In genomic region chr5:102453716-102454115, GRCh38 we compare ENCODE assay signal across 8 cellular contexts. TPM values are rescaled to one million over a fixed set of nuclear protein-coding genes. Genes with fewer than 3 reads are reported as not detected.
DNase-seq lines count a peak whose midpoint lies in the region; ATAC-seq, FAIRE-seq and TF ChIP-seq lines count a peak whose summit lies in the region.

No MANE protein-coding gene starts in this region.

- H3K4me3 ChIP-seq in ACC112 (ENCODE audit: low read depth, low read length) (peak overlapping the region; percentile 72), PC-3 (ENCODE audit: low read length) (peak overlapping the region; percentile 36)

- DNase-seq in GM19239 (ENCODE audit: insufficient read length, low spot score) (peak; percentile 2), PC-3 (no peak), NCI-H1930 (lab: John Stamatoyannopoulos, UW) (no peak), NCI-H1436 (lab: John Stamatoyannopoulos, UW) (no peak), osteocyte (ENCODE audit: extremely low spot score, unreplicated experiment) (no peak)
- no peak for DNase-seq in activated naive CD4-positive, alpha-beta T cell treated with anti-CD3 and anti-CD28 coated beads, Interleukin-2, amount 50 U/mL, for 16 hours

- H3K36me3 Mint-ChIP-seq in osteocyte (ENCODE audit: unreplicated experiment): no peaks in the 10 kb centered on the region

- no peak for TF ChIP-seq CTCF in PC-3 (conservative IDR thresholded peaks at IDR 0.05; ENCODE audit: low read depth, low read length)
- no peak for TF ChIP-seq CTCF in osteocyte (IDR thresholded peaks at IDR 0.05)

- FAIRE-seq in GM19239 (lab: Jason Lieb, UNC): peak; percentile 31

- 0 out of 2 replicates have a peak, but pooled peaks cover 3% of the 10 kb centered on the region for H3K27me3 ChIP-seq in ACC112 (ENCODE audit: insufficient read depth, low read length)
- peaks cover 5% of the 10 kb centered on the region for H3K27me3 ChIP-seq in PC-3 (ENCODE audit: low read length)

- intact Hi-C loops in PC-3 (cut with micrococcal nuclease): loop anchor here (5.0 kb wide), 1 partner anchor 54 kb away; no protein-coding TSS in a partner anchor

- H3K9ac ChIP-seq in PC-3 (ENCODE audit: low read length): no peak overlapping the region

- no peak overlapping the region for H3K27ac ChIP-seq in ACC112 (ENCODE audit: low read depth, low read length)
- H3K27ac ChIP-seq in PC-3 (ENCODE audit: low read length): no peak overlapping the region

- H2AFZ ChIP-seq in ACC112 (ENCODE audit: low read length, unreplicated experiment): peak overlapping the region; percentile 96
- H2AFZ ChIP-seq in PC-3 (ENCODE audit: low read length): peak overlapping the region; percentile 38

- H3K4me1 ChIP-seq in ACC112 (ENCODE audit: control insufficient read depth, insufficient read depth, low read length, unreplicated experiment): peaks cover 8% of the 10 kb centered on the region
- no peaks in the 10 kb centered on the region for H3K4me1 ChIP-seq in PC-3 (ENCODE audit: insufficient read depth, low read length)

- no peaks in the 10 kb centered on the region for H3F3A ChIP-seq in PC-3 (ENCODE audit: low read length, unreplicated experiment)

- H3K4me2 ChIP-seq in PC-3 (ENCODE audit: low read length): peak overlapping the region; percentile 55

- no peaks in the 10 kb centered on the region for H3K9me3 ChIP-seq in PC-3 (ENCODE audit: low read length)

- H3K4me1 Mint-ChIP-seq in osteocyte (ENCODE audit: unreplicated experiment): no peaks in the 10 kb centered on the region

- peaks cover 10% of the 10 kb centered on the region for H3K9me3 Mint-ChIP-seq in osteocyte (ENCODE audit: unreplicated experiment)

- H3K36me3 ChIP-seq in ACC112 (ENCODE audit: insufficient read depth, low read length) (no peaks in the 10 kb centered on the region), PC-3 (ENCODE audit: low read depth, low read length) (no peaks in the 10 kb centered on the region)

- H3K9me2 ChIP-seq in PC-3 (replicated peaks; ENCODE audit: low read length): no peaks in the 10 kb centered on the region

- ATAC-seq in HG03025 (IDR thresholded peaks at IDR 0.05; ENCODE audit: low FRiP score, unreplicated experiment): peak; percentile 81
- no peak for ATAC-seq in PC-3

- no peak overlapping the region for H3K4me3 Mint-ChIP-seq in osteocyte (ENCODE audit: unreplicated experiment)

- CTCF ChIA-PET in PC-3 (lab: Charles Lee): no interaction called here

- no TSS peak for BruUV-seq in PC-3 (replicated peaks; lab: Mats Ljungman, UMichigan)

- H3K79me2 ChIP-seq in ACC112 (ENCODE audit: control insufficient read depth, insufficient read depth, low read length, unreplicated experiment) (no peaks in the 10 kb centered on the region), PC-3 (ENCODE audit: low read length) (no peaks in the 10 kb centered on the region)

- H4K20me1 ChIP-seq in PC-3 (ENCODE audit: low read length): no peaks in the 10 kb centered on the region

- POLR2A ChIA-PET in PC-3 (lab: Charles Lee; ENCODE audit: unreplicated experiment): no interaction called here

- H3K27ac Mint-ChIP-seq in osteocyte (ENCODE audit: unreplicated experiment): no peak overlapping the region

- no peaks in the 10 kb centered on the region for H3K27me3 Mint-ChIP-seq in osteocyte (ENCODE audit: unreplicated experiment)

RNA-seq across cellular contexts. Expression of gene SLCO6A1, which starts 45.1 kb away (rescaled TPM):
- total RNA-seq in PC-3 (2014; rRNA removed): not detected in 2 replicates
- 0.65 and 0.78 TPM in 2 replicates for total RNA-seq in osteocyte
